In the genomic region with DNA sequence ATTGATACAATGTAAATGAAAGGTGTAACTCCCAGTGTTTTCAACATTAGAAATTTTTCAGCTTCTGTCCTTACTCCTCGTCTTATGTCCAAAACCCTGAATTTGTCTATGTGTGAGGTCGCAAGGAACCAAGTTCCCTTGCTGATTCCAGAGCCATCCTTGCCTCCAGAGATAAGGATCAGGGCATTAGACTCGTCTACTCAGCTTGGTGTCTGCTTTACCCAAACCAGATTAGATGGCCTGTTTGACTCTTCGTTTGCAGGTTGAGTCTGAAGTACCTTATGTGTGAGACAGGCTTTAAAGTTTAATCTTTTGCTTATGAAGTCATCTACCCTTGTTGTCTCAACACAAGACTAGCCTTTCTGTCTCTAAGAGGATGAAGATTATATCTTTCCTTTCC, we compare ENCODE assay signal across 15 cellular contexts.
"Had no signal": no experiment of that assay in that cellular context is flagged by ENCODE, and none has a peak within 500 bp of the region (broad histone marks: within the 10 kb centered on the region; RNA-seq: fewer than 3 reads in every experiment).

No MANE protein-coding gene starts in this region.

- H3K4me3 ChIP-seq: colonic mucosa, hepatocyte, sigmoid colon, spleen, thoracic aorta, upper lobe of left lung had no signal

- DNase-seq: activated B cell treated with CpG ODN at 0.5 μM for 24 hours; activated CD8-positive, alpha-beta memory T cell treated with anti-CD3 and anti-CD28 coated beads for 24 hours; activated naive CD4-positive, alpha-beta T cell treated with anti-CD3 and anti-CD28 coated beads, Interleukin-2, amount 10 ng/mL, durations not matched to agents 7 days and 5 days; aorta; colonic mucosa; foreskin keratinocyte; left cardiac atrium; posterior cingulate gyrus; sigmoid colon; spleen; stimulated activated naive B cell treated with anti-CD40 and anti-IgM and Interleukin-4, amounts not matched to agents 10 μg/mL and 1 μg/mL and 100 μg/mL, for 72 hours; upper lobe of left lung had no signal

- H3K27me3 ChIP-seq: colonic mucosa, foreskin keratinocyte, hepatocyte, sigmoid colon, spleen, upper lobe of left lung had no signal

- H3K4me1 ChIP-seq: colonic mucosa, foreskin keratinocyte had no signal

- H3K27ac ChIP-seq: colonic mucosa, foreskin keratinocyte, hepatocyte, sigmoid colon, thoracic aorta had no signal

- H3K36me3 ChIP-seq: colonic mucosa had no signal

- H3K4me2 ChIP-seq: hepatocyte had no signal

- FAIRE-seq: islet of Langerhans had no signal

- H3K9me3 ChIP-seq: colonic mucosa, sigmoid colon, spleen, thoracic aorta, upper lobe of left lung had no signal
